In the genomic region with DNA sequence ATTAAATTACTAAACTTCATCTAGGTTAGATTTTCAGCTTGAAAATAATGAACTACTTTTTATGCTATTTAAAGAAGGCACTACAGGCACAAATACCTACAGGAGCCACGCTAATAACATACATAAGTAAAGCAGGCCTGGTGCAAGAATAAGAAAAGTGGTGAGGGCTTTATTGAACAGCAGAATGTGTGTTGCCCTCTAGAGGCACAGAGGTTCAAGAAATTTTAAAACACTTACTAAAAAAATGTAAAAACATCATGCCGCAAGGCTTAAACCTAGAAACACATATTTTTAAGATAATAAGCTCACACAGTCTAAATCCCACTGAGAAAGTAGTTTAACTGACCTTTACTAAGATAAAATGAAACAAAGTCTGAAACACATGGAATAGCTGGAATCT, we compare ENCODE assay signal across 12 cellular contexts. TPM values are rescaled to one million over a fixed set of nuclear protein-coding genes. Genes with fewer than 3 reads are reported as not detected.
DNase-seq lines count a peak whose midpoint lies in the region; ATAC-seq, FAIRE-seq and TF ChIP-seq lines count a peak whose summit lies in the region.
"Had no signal": no experiment of that assay in that cellular context is flagged by ENCODE, and none has a peak within 500 bp of the region (broad histone marks: within the 10 kb centered on the region; RNA-seq: fewer than 3 reads in every experiment).

No MANE protein-coding gene starts in this region.

- no peak overlapping the region for H4K5ac ChIP-seq in IMR-90 (ENCODE audit: low read depth, low read length)

- H3K4me1 ChIP-seq in IMR-90 (ENCODE audit: control insufficient read depth, insufficient read depth, low read length) (peaks cover 4% of the 10 kb centered on the region), neural progenitor cell (no peaks in the 10 kb centered on the region)

- H3K36me3 ChIP-seq in IMR-90 (ENCODE audit: control insufficient read depth, insufficient read depth, low read length) (no peaks in the 10 kb centered on the region), neural progenitor cell (no peaks in the 10 kb centered on the region)
- H3K36me3 ChIP-seq: stomach had no signal

- no peaks in the 10 kb centered on the region for H3K27me3 ChIP-seq in IMR-90 (ENCODE audit: control insufficient read depth, insufficient read depth, low read length)
- H3K27me3 ChIP-seq in neural progenitor cell: no peaks in the 10 kb centered on the region
- H3K27me3 ChIP-seq: stomach had no signal

- no peak overlapping the region for H3K18ac ChIP-seq in IMR-90 (ENCODE audit: low read depth, low read length)

- H4K8ac ChIP-seq in IMR-90 (ENCODE audit: low read depth in 2 of 2, low read length in 2 of 2): no peak overlapping the region

- H3K4me3 ChIP-seq in IMR-90 (ENCODE audit: insufficient read depth, low read depth, low read length): no peak overlapping the region
- H3K4me3 ChIP-seq in neural progenitor cell: no peak overlapping the region
- H3K4me3 ChIP-seq: stomach had no signal

- TF ChIP-seq RAD21 in IMR-90 (IDR thresholded peaks at IDR 0.05; ENCODE audit: low read length): no peak

- no peak overlapping the region for H2BK5ac ChIP-seq in IMR-90 (ENCODE audit: low read depth, low read length, poor library complexity, severe bottlenecking)

- no peak for DNase-seq in D721Med (ENCODE audit: insufficient read length, low spot score)
- no peak for DNase-seq in IMR-90
- no peak for DNase-seq in neural progenitor cell (ENCODE audit: low spot score)
- DNase-seq in activated CD4-positive, alpha-beta T cell treated with anti-CD3 and anti-CD28 coated beads, Interleukin-2, amount 50 U/mL, for 1 hour: no peak
- DNase-seq in retina: no peak
- no peak for DNase-seq in CD14-positive monocyte (ENCODE audit: low spot score)
- DNase-seq: activated CD4-positive, CD25-positive, alpha-beta regulatory T cell; effector CD8-positive, alpha-beta T cell; mesendoderm; NCI-H2227 treated with DMSO at 0.1 percent for 48 hours; stomach had no signal

- H3K4me1 Mint-ChIP-seq in brain: peaks cover 87% of the 10 kb centered on the region
- peaks cover 6% of the 10 kb centered on the region for H3K4me1 Mint-ChIP-seq in neural progenitor cell
- H3K4me1 Mint-ChIP-seq in CD14-positive monocyte: peaks cover 83% of the 10 kb centered on the region

- no peak overlapping the region for H3K4me3 Mint-ChIP-seq in brain
- H3K4me3 Mint-ChIP-seq in neural progenitor cell: no peak overlapping the region
- H3K4me3 Mint-ChIP-seq in CD14-positive monocyte: no peak overlapping the region

- TF ChIP-seq CTCF in D721Med (IDR thresholded peaks at IDR 0.05; ENCODE audit: insufficient read depth, missing control alignments): peak; percentile 28
- TF ChIP-seq CTCF in IMR-90 (conservative IDR thresholded peaks at IDR 0.05; ENCODE audit: low read depth, low read length): 0 out of 2 replicates have a peak, but pooled peaks have one; percentile 28
- TF ChIP-seq CTCF in brain (conservative IDR thresholded peaks at IDR 0.05): peak; percentile 24 to 32
- peak; percentile 32 for TF ChIP-seq CTCF in neural progenitor cell (IDR thresholded peaks at IDR 0.05)
- no peak for TF ChIP-seq CTCF in CD14-positive monocyte (IDR thresholded peaks at IDR 0.05)

- H4K91ac ChIP-seq in IMR-90 (ENCODE audit: insufficient read depth, low read depth, low read length): no peak overlapping the region

- no peak overlapping the region for H3K23ac ChIP-seq in IMR-90 (ENCODE audit: low read depth, low read length)

- H3K27ac Mint-ChIP-seq in brain: no peak overlapping the region
- no peak overlapping the region for H3K27ac Mint-ChIP-seq in neural progenitor cell
- H3K27ac Mint-ChIP-seq in CD14-positive monocyte: no peak overlapping the region

- H2AFZ ChIP-seq in IMR-90 (replicated peaks; ENCODE audit: low read length, poor library complexity) (no peak overlapping the region), neural progenitor cell (replicated peaks) (no peak overlapping the region)

- no peaks in the 10 kb centered on the region for H3F3A ChIP-seq in neural progenitor cell (ENCODE audit: low read depth)

- H3K36me3 Mint-ChIP-seq in brain (peaks cover 9% of the 10 kb centered on the region), neural progenitor cell (peaks cover 6% of the 10 kb centered on the region), CD14-positive monocyte (peaks cover 0 to 6% of the 10 kb centered on the region in 2 donors)

- no CpG with 5 or more reads among the region's 2 CpGs for WGBS in IMR-90 (ENCODE audit: extremely low coverage in 2 of 2, insufficient read length in 1 of 2), 2 experiments

- peak; percentile 48; the same call in 1 of the 2 replicates for ATAC-seq in IMR-90 (ENCODE audit: low read depth)

- peaks cover 34 to 74% of the 10 kb centered on the region in 2 experiments for H3K79me1 ChIP-seq in IMR-90 (ENCODE audit: low read depth in 1 of 2, low read length in 2 of 2)

- no peak for FAIRE-seq in D721Med (lab: Jason Lieb, UNC)

- no peak for TF ChIP-seq POLR2A in IMR-90 (IDR thresholded peaks at IDR 0.05; ENCODE audit: low read depth, low read length)

- in situ Hi-C loops in IMR-90 (cut with MboI; ENCODE audit: low sequenced_read_pairs): loop anchor here (25.0 kb wide), 1 partner anchor 453 kb away; a partner anchor contains a TSS

- H3K27ac ChIP-seq in IMR-90 (ENCODE audit: insufficient read depth, low read length): no peak overlapping the region
- no peak overlapping the region for H3K27ac ChIP-seq in neural progenitor cell
- H3K27ac ChIP-seq: stomach had no signal

- H3K9ac ChIP-seq in IMR-90 (ENCODE audit: low read depth, low read length) (no peak overlapping the region), neural progenitor cell (no peak overlapping the region)

- dilution Hi-C loops in IMR-90 (cut with HindIII; ENCODE audit: low sequenced_read_pairs, unreplicated experiment): no loop called here

- no peak overlapping the region for H2BK15ac ChIP-seq in IMR-90 (ENCODE audit: low read depth, low read length)

- POLR2A ChIA-PET in IMR-90 (lab: Charles Lee; ENCODE audit: unreplicated experiment): no interaction called here

- peaks cover 100% of the 10 kb centered on the region for H3K79me2 ChIP-seq in neural progenitor cell (ENCODE audit: low read depth)

- no peak overlapping the region for H2AK5ac ChIP-seq in IMR-90 (ENCODE audit: low read depth, low read length)

- H2BK20ac ChIP-seq in IMR-90 (ENCODE audit: low read depth, low read length): no peak overlapping the region

- H3K4me2 ChIP-seq in IMR-90 (ENCODE audit: low read depth, low read length): no peak overlapping the region
- no peak overlapping the region for H3K4me2 ChIP-seq in neural progenitor cell

- no peaks in the 10 kb centered on the region for H3K27me3 Mint-ChIP-seq in brain
- H3K27me3 Mint-ChIP-seq in neural progenitor cell (ENCODE audit: insufficient read depth, low read depth): peaks cover 2% of the 10 kb centered on the region
- H3K27me3 Mint-ChIP-seq in CD14-positive monocyte (ENCODE audit: low read depth in 3 of 3): no peaks in the 10 kb centered on the region

- no peak overlapping the region for H2BK120ac ChIP-seq in IMR-90 (ENCODE audit: low read depth, low read length)

- H4K20me1 ChIP-seq in IMR-90 (ENCODE audit: insufficient read depth, low read length) (peaks cover 69% of the 10 kb centered on the region), neural progenitor cell (ENCODE audit: low read depth) (peaks cover 87% of the 10 kb centered on the region)

- no peak overlapping the region for H3K14ac ChIP-seq in IMR-90 (replicated peaks; ENCODE audit: low read depth, low read length)

- H3K4ac ChIP-seq in IMR-90 (ENCODE audit: low read depth, low read length): no peak overlapping the region

- peaks cover 0 to 3% (median 0%) of the 10 kb centered on the region in 5 experiments for H3K9me3 Mint-ChIP-seq in brain
- peaks cover 2% of the 10 kb centered on the region for H3K9me3 Mint-ChIP-seq in neural progenitor cell
- no peaks in the 10 kb centered on the region for H3K9me3 Mint-ChIP-seq in CD14-positive monocyte

- BruUV-seq in IMR-90 (replicated peaks; lab: Mats Ljungman, UMichigan): no TSS peak

- H2AK9ac ChIP-seq in IMR-90 (replicated peaks; ENCODE audit: low read depth, low read length, poor library complexity): no peak overlapping the region

- intact Hi-C loops in IMR-90 (cut with micrococcal nuclease) (no loop called here), CD14-positive monocyte (cut with micrococcal nuclease) (no loop called here)

- CTCF ChIA-PET in IMR-90 (lab: Yijun Ruan, JAX): interaction anchor here (1.2 to 1.8 kb wide), 2 partner anchors 9 to 32 kb away, joined by 7 to 13 read pairs; no protein-coding TSS in a partner anchor

- no peak overlapping the region for H3K56ac ChIP-seq in IMR-90 (ENCODE audit: extremely low read depth, insufficient read depth, low read length)

- H3K9me3 ChIP-seq in IMR-90 (ENCODE audit: control insufficient read depth, insufficient read depth, low read length) (no peaks in the 10 kb centered on the region), neural progenitor cell (ENCODE audit: low read depth) (no peaks in the 10 kb centered on the region)
- H3K9me3 ChIP-seq: stomach had no signal

- H3K9me1 ChIP-seq in IMR-90 (ENCODE audit: insufficient read depth, low read length): peaks cover 12% of the 10 kb centered on the region

TF ChIP-seq in IMR-90, 13 proteins besides CTCF, POLR2A, EP300 and RAD21:
- TF ChIP-seq FOS (IDR thresholded peaks at IDR 0.05; ENCODE audit: low read depth, low read length) (no peak), NFE2L2 (IDR thresholded peaks at IDR 0.05; ENCODE audit: low read depth, low read length) (no peak), CHD1 (IDR thresholded peaks at IDR 0.05; ENCODE audit: low read depth, low read length) (no peak), CEBPB (IDR thresholded peaks at IDR 0.05; ENCODE audit: low read depth, low read length) (no peak)

RNA-seq across cellular contexts. Expression of a gene that starts 20.3 kb away (rescaled TPM):
- 23.5 and 24.7 TPM in 2 replicates for total RNA-seq in IMR-90 (2012; rRNA removed)
- polyA plus RNA-seq in IMR-90 (2012; rRNA removed): 4.3 and 5.3 TPM in 2 replicates
- 1.9 and 2.2 TPM in 2 replicates for polyA plus RNA-seq in IMR-90 (2012; cell fraction: cytosol; rRNA removed)
- polyA plus RNA-seq in IMR-90 (2012; cell fraction: nucleus; rRNA removed; ENCODE audit: low replicate concordance): 1.4 and 10.5 TPM in 2 replicates
- 5.5 TPM for polyA plus RNA-seq in brain (ENCODE audit: insufficient read depth, low read depth, low replicate concordance)
- 28.3 and 38.8 TPM in 2 replicates for total RNA-seq in neural progenitor cell (ENCODE audit: low replicate concordance)
- 10 to 100 TPM; 38.8 to 50.8 TPM for polyA plus RNA-seq in CD14-positive monocyte
